ENCODE assay signal across 17 cellular contexts in genomic region chr2:73059106-73059505, GRCh38.
"Had no signal": no experiment of that assay in that cellular context is flagged by ENCODE, and none has a peak within 500 bp of the region (broad histone marks: within the 10 kb centered on the region; RNA-seq: fewer than 3 reads in every experiment).

No MANE protein-coding gene starts in this region.

- H3K27me3 Mint-ChIP-seq: activated B cell treated with CpG ODN at 0.5 μM for 24 hours; activated CD4-positive, alpha-beta T cell treated with anti-CD3 and anti-CD28 coated beads, Interleukin-2, amount 10 ng/mL, durations not matched to agents 7 days and 5 days; activated naive CD4-positive, alpha-beta T cell treated with anti-CD3 and anti-CD28 coated beads, Interleukin-2, amount 50 U/mL, for 24 hours; natural killer cell treated with Interleukin-12 subunit alpha and Interleukin-12 subunit beta and Interleukin-15 and Interleukin-18, amount 100 ng/mL, for 72 hours; stimulated activated naive CD8-positive, alpha-beta T cell treated with anti-CD3 and anti-CD28 coated beads, Interleukin-15, Interleukin-2, amounts not matched to agents 100 ng/mL and 50 ng/mL, for 24 hours had no signal

- H2AFZ ChIP-seq: hepatocyte had no signal

- H3K9me3 Mint-ChIP-seq: activated naive CD4-positive, alpha-beta T cell treated with anti-CD3 and anti-CD28 coated beads, Interleukin-2, amount 50 U/mL, for 24 hours had no signal

- H3K4me3 Mint-ChIP-seq: activated B cell treated with CpG ODN at 0.5 μM for 24 hours; activated CD4-positive, alpha-beta T cell treated with anti-CD3 and anti-CD28 coated beads, Interleukin-2, amount 10 ng/mL, durations not matched to agents 7 days and 5 days; activated naive CD4-positive, alpha-beta T cell treated with anti-CD3 and anti-CD28 coated beads, Interleukin-2, amount 50 U/mL, for 24 hours; natural killer cell treated with Interleukin-12 subunit alpha and Interleukin-12 subunit beta and Interleukin-15 and Interleukin-18, amount 100 ng/mL, for 72 hours; stimulated activated naive CD8-positive, alpha-beta T cell treated with anti-CD3 and anti-CD28 coated beads, Interleukin-15, Interleukin-2, amounts not matched to agents 100 ng/mL and 50 ng/mL, for 24 hours had no signal

- H3K27ac ChIP-seq: hepatocyte had no signal

- ATAC-seq: left cardiac atrium had no signal

- H3K4me2 ChIP-seq: hepatocyte had no signal

- DNase-seq: activated B cell treated with CpG ODN at 0.5 μM for 24 hours; activated CD4-positive, alpha-beta T cell treated with anti-CD3 and anti-CD28 coated beads, Interleukin-2, amount 10 ng/mL, durations not matched to agents 7 days and 5 days; activated CD8-positive, alpha-beta memory T cell treated with anti-CD3 and anti-CD28 coated beads for 24 hours; effector CD8-positive, alpha-beta T cell; left cardiac atrium; stimulated activated CD4-positive, alpha-beta T cell treated with anti-CD3 and anti-CD28 coated beads, Interleukin-2, amount 100 ng/mL, for 48 hours; stimulated activated CD8-positive, alpha-beta memory T cell treated with anti-CD3 and anti-CD28 coated beads, Interleukin-4, amount 100 ng/mL, for 48 hours; T-helper 2 cell had no signal

- FAIRE-seq: bronchial epithelial cell, colon, frontal cortex, TTC549 had no signal

- H3K4me1 Mint-ChIP-seq: activated B cell treated with CpG ODN at 0.5 μM for 24 hours; activated CD4-positive, alpha-beta T cell treated with anti-CD3 and anti-CD28 coated beads, Interleukin-2, amount 10 ng/mL, durations not matched to agents 7 days and 5 days; activated naive CD4-positive, alpha-beta T cell treated with anti-CD3 and anti-CD28 coated beads, Interleukin-2, amount 50 U/mL, for 24 hours had no signal

- H3K27me3 ChIP-seq: hepatocyte had no signal

- H3K4me3 ChIP-seq: hepatocyte, lung had no signal

- H3K27ac Mint-ChIP-seq: activated B cell treated with CpG ODN at 0.5 μM for 24 hours; activated CD4-positive, alpha-beta T cell treated with anti-CD3 and anti-CD28 coated beads, Interleukin-2, amount 10 ng/mL, durations not matched to agents 7 days and 5 days; activated naive CD4-positive, alpha-beta T cell treated with anti-CD3 and anti-CD28 coated beads, Interleukin-2, amount 50 U/mL, for 24 hours; natural killer cell treated with Interleukin-12 subunit alpha and Interleukin-12 subunit beta and Interleukin-15 and Interleukin-18, amount 100 ng/mL, for 72 hours; stimulated activated naive CD8-positive, alpha-beta T cell treated with anti-CD3 and anti-CD28 coated beads, Interleukin-15, Interleukin-2, amounts not matched to agents 100 ng/mL and 50 ng/mL, for 24 hours had no signal
